Comparison of ENCODE assay signal across 10 cellular contexts in the genomic region with DNA sequence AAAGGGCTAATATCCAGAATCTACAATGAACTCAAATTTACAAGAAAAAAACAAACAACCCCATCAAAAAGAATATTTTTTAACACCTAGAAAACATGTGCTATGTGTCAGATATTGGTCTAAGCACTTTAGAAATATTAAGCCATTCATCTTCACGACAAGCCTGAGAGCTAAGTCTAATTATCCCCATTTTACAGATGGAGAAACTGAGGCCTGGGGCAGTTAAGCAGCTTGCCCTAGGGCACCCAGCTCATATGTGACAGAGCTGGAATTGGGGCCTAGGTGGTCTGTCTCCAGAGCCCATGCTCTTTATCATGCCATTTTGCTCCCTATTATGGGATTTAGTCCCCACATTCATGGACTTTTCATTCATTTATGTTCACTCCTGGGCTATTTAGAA.
"Had no signal": no experiment of that assay in that cellular context is flagged by ENCODE, and none has a peak within 500 bp of the region (broad histone marks: within the 10 kb centered on the region; RNA-seq: fewer than 3 reads in every experiment).

No MANE protein-coding gene starts in this region.

- H3K36me3 Mint-ChIP-seq: IgD-negative memory B cell had no signal

- H3K9me3 ChIP-seq: HAP-1 had no signal

- H3K4me3 Mint-ChIP-seq: HFFc6, IgD-negative memory B cell had no signal

- H3K4me1 ChIP-seq: HAP-1 had no signal

- FAIRE-seq: HTR-8/SVneo had no signal

- H3K27ac Mint-ChIP-seq: HFFc6, IgD-negative memory B cell had no signal

- H3K9me3 Mint-ChIP-seq: HFFc6, IgD-negative memory B cell had no signal

- DNase-seq: GM23248, GOT3, H7, HFFc6, Karpas-422, KG1 had no signal

- H3K4me3 ChIP-seq: GM23248, HAP-1 had no signal

- H3K27ac ChIP-seq: GM23248 had no signal

- ATAC-seq: HCT116 had no signal

- H3K36me3 ChIP-seq: HAP-1 had no signal

- H3K9ac ChIP-seq: GM23248 had no signal

- H2AFZ ChIP-seq: GM23248 had no signal
